In genomic region chr5:180315762-180316212, GRCh38 we compare ENCODE assay signal across 1 cellular context.
TF ChIP-seq lines count a peak whose summit lies in the region.

No MANE protein-coding gene starts in this region.

TF ChIP-seq in K562, 482 proteins besides CTCF, POLR2A, EP300 and RAD21 (continued from another document):
- TF ChIP-seq, protein P1, sequence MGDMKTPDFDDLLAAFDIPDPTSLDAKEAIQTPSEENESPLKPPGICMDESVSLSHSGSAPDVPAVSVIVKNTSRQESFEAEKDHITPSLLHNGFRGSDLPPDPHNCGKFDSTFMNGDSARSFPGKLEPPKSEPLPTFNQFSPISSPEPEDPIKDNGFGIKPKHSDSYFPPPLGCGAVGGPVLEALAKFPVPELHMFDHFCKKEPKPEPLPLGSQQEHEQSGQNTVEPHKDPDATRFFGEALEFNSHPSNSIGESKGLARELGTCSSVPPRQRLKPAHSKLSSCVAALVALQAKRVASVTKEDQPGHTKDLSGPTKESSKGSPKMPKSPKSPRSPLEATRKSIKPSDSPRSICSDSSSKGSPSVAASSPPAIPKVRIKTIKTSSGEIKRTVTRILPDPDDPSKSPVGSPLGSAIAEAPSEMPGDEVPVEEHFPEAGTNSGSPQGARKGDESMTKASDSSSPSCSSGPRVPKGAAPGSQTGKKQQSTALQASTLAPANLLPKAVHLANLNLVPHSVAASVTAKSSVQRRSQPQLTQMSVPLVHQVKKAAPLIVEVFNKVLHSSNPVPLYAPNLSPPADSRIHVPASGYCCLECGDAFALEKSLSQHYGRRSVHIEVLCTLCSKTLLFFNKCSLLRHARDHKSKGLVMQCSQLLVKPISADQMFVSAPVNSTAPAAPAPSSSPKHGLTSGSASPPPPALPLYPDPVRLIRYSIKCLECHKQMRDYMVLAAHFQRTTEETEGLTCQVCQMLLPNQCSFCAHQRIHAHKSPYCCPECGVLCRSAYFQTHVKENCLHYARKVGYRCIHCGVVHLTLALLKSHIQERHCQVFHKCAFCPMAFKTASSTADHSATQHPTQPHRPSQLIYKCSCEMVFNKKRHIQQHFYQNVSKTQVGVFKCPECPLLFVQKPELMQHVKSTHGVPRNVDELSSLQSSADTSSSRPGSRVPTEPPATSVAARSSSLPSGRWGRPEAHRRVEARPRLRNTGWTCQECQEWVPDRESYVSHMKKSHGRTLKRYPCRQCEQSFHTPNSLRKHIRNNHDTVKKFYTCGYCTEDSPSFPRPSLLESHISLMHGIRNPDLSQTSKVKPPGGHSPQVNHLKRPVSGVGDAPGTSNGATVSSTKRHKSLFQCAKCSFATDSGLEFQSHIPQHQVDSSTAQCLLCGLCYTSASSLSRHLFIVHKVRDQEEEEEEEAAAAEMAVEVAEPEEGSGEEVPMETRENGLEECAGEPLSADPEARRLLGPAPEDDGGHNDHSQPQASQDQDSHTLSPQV (IDR thresholded peaks at IDR 0.05), result no peak
- TF ChIP-seq PATZ1 (CRISPR knock-in tag; IDR thresholded peaks at IDR 0.05; ENCODE audit: borderline replicate concordance), result no peak
